ENCODE assay signal across 21 cellular contexts in genomic region chr5:52342361-52342760, GRCh38.
"Had no signal": no experiment of that assay in that cellular context is flagged by ENCODE, and none has a peak within 500 bp of the region (broad histone marks: within the 10 kb centered on the region; RNA-seq: fewer than 3 reads in every experiment).

No MANE protein-coding gene starts in this region.

- ATAC-seq: activated T-cell treated with anti-CD3 and anti-CD28 coated beads, Interleukin-2, amount 50 U/mL, for 4 hours; esophagus mucosa; gastrocnemius medialis; left lobe of liver; natural killer cell; pancreas; right lobe of liver; stimulated activated effector memory CD8-positive, alpha-beta T cell treated with anti-CD3 and anti-CD28 coated beads, Interleukin-12 subunit alpha, Interleukin-12 subunit beta, amount 100 ng/mL, for 72 hours had no signal

- DNase-seq: activated CD4-positive, alpha-beta T cell treated with anti-CD3 and anti-CD28 coated beads, Interleukin-2, amount 50 U/mL, for 1 hour; activated CD4-positive, CD25-positive, alpha-beta regulatory T cell treated with anti-CD3 and anti-CD28 coated beads, Interleukin-2, amount 50 U/mL, for 72 hours; activated CD8-positive, alpha-beta memory T cell treated with anti-CD3 and anti-CD28 coated beads, Interleukin-2, amount 50 U/mL, for 4 hours; activated naive CD4-positive, alpha-beta T cell treated with anti-CD3 and anti-CD28 coated beads, Interleukin-2, amount 10 ng/mL, durations not matched to agents 7 days and 5 days; activated T-cell treated with anti-CD3 and anti-CD28 coated beads, Interleukin-2, amount 50 U/mL, for 4 hours; aorta; brain microvascular endothelial cell; colonic mucosa; gastrocnemius medialis; head of caudate nucleus; kidney; natural killer cell; pancreas; right lobe of liver; stimulated activated CD4-positive, alpha-beta T cell treated with anti-CD3 and anti-CD28 coated beads, Interleukin-4, amount 100 ng/mL, for 24 hours; stomach; trophoblast cell had no signal

- H3K27ac ChIP-seq: brain microvascular endothelial cell, colonic mucosa, gastrocnemius medialis, pancreas, right lobe of liver, stomach, VCaP had no signal
